Comparison of ENCODE assay signal across 8 cellular contexts in genomic region chr2:237154050-237154638, GRCh38.
DNase-seq lines count a peak whose midpoint lies in the region; ATAC-seq and TF ChIP-seq lines count a peak whose summit lies in the region.
"Had no signal": no experiment of that assay in that cellular context is flagged by ENCODE, and none has a peak within 500 bp of the region (broad histone marks: within the 10 kb centered on the region; RNA-seq: fewer than 3 reads in every experiment).

No MANE protein-coding gene starts in this region.

- no peak for TF ChIP-seq POLR2A in tibial nerve (IDR thresholded peaks at IDR 0.05)

- H3K4me3 ChIP-seq in KMS-11 (IDR thresholded peaks at IDR 0.05; ENCODE audit: insufficient read depth, low read depth, low read length) (no peak overlapping the region), brain microvascular endothelial cell (ENCODE audit: low read depth, low read length) (no peak overlapping the region), lower lobe of right lung (no peak overlapping the region), tibial nerve (no peak overlapping the region)

- H4K20me1 ChIP-seq in KMS-11 (ENCODE audit: insufficient read depth), result no peaks in the 10 kb centered on the region

- H3K36me3 ChIP-seq in KMS-11 (ENCODE audit: insufficient read depth) (no peaks in the 10 kb centered on the region), brain microvascular endothelial cell (replicated peaks) (no peaks in the 10 kb centered on the region), lower lobe of right lung (no peaks in the 10 kb centered on the region), tibial nerve (no peaks in the 10 kb centered on the region)

- 36 to 42% methylated on average over 7 of the region's 7 CpGs for WGBS in tibial nerve, 2 donors

- H3K9me3 ChIP-seq in lower lobe of right lung, result no peaks in the 10 kb centered on the region
- no peaks in the 10 kb centered on the region for H3K9me3 ChIP-seq in tibial nerve

- TF ChIP-seq EP300 in tibial nerve (IDR thresholded peaks at IDR 0.05), result peak in 1 of 2 donors; percentile 26

- ATAC-seq in lower lobe of right lung, result no peak

- no peaks in the 10 kb centered on the region for H3K79me2 ChIP-seq in KMS-11 (ENCODE audit: insufficient read depth, low read depth)

- in situ Hi-C loops in brain microvascular endothelial cell (cut with HindIII; ENCODE audit: low pct_ligation_motif_present, low sequenced_read_pairs), result no loop called here

- no peak overlapping the region for H3K4me2 ChIP-seq in KMS-11

- DNase-seq in GM04504 (ENCODE audit: low read depth) (peak; percentile 52), T-helper 2 cell (peak in 4 of 5 experiments; percentile 2 to 64 (median 26)), brain microvascular endothelial cell (peak; percentile 42), lower lobe of right lung (no peak), tibial nerve (ENCODE audit: low spot score in 2 of 2) (no peak), NCI-H510A (lab: John Stamatoyannopoulos, UW) (no peak)

- no peak overlapping the region for H2AFZ ChIP-seq in KMS-11 (ENCODE audit: low read depth)

- no peak overlapping the region for H3K9ac ChIP-seq in KMS-11

- peaks cover 21% of the 10 kb centered on the region for H3K4me1 ChIP-seq in KMS-11 (ENCODE audit: low read depth, poor library complexity, severe bottlenecking)
- peaks cover 4% of the 10 kb centered on the region for H3K4me1 ChIP-seq in lower lobe of right lung
- peaks cover 0 to 21% (median 0%) of the 10 kb centered on the region in 4 donors for H3K4me1 ChIP-seq in tibial nerve

- H3K27me3 ChIP-seq in KMS-11 (ENCODE audit: insufficient read depth, low read depth) (no peaks in the 10 kb centered on the region), brain microvascular endothelial cell (replicated peaks) (no peaks in the 10 kb centered on the region), lower lobe of right lung (ENCODE audit: low read depth) (no peaks in the 10 kb centered on the region), tibial nerve (no peaks in the 10 kb centered on the region)

- TF ChIP-seq CTCF in KMS-11 (conservative IDR thresholded peaks at IDR 0.05; ENCODE audit: low read depth, low read length) (peak; percentile 65), brain microvascular endothelial cell (IDR thresholded peaks at IDR 0.05; ENCODE audit: low read depth, low read length, missing control alignments) (peak; percentile 89), lower lobe of right lung (IDR thresholded peaks at IDR 0.05) (peak; percentile 62), tibial nerve (IDR thresholded peaks at IDR 0.05) (peak; percentile 26 to 64 (median 32))

- intact Hi-C loops in lower lobe of right lung (cut with DNase I), result no loop called here

- no peak overlapping the region for H3K27ac ChIP-seq in KMS-11
- H3K27ac ChIP-seq in brain microvascular endothelial cell, result no peak overlapping the region
- no peak overlapping the region for H3K27ac ChIP-seq in lower lobe of right lung
- peak overlapping the region in 1 of 4 donors; percentile 35 for H3K27ac ChIP-seq in tibial nerve
- H3K27ac ChIP-seq: epithelial cell of prostate had no signal

Comparison
In these comparisons a context has a peak if more than half of its experiments do, and no peak if none do; other contexts are left out.
1. DNase-seq: peak in GM04504 (single experiment), T-helper 2 cell (4 of 5) and brain microvascular endothelial cell (single experiment); none in lower lobe of right lung (single experiment), tibial nerve (0 of 2) and NCI-H510A (single experiment).
2. CTCF ChIP-seq: peak in every context shown above with its lines; median percentile 89 in brain microvascular endothelial cell; 65 in KMS-11; 62 in lower lobe of right lung; 32 in tibial nerve.